Comparison of ENCODE assay signal across 8 cellular contexts in the genomic region with DNA sequence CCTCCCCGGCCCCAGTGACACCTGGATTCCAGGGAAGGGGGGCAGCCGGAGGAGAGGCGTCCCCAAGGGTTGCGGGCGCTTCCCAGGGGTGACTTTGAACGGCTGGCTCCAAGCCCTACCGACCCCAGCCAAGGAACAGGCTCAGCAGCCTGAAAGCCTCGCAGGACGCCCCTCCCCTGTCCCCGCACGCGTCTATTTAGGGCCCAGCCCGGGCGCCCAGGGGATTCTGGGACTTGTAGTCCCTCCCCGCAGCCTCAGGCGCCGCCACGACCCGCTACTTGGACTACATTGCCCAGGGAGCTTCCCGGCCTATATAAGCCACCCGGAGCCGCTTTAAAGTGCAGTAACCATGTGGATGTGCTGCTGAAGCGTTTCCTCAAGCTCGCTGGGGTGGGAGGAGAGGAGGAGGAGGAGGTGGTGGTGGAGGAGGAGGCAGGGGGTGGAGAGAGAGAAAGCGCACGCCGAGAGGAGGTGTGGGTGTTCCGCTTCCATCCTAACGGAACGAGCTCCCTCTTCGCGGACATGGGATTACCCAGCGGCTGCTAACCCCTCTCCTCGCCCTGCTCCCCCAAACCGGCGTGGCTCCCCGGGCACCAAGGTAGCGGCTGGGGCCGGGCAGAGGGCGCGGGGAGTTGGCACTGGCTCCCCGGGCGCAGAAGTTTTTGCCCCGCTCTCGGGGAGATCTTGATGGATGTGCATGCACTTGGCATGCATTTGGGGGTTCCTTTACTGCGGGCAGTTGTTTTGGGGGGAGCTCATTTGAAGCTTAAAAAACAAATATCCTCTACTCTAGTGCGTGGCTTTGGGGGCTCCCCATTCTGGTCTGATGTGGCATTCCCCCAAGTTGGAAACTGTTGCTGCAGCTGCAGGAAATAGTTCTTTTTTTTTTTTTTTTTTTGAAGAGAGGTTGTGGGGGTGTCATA. TPM values are rescaled to one million over a fixed set of nuclear protein-coding genes. Genes with fewer than 3 reads are reported as not detected.
A peak's percentile ranks its signal among the peaks of the same experiment; 100 is the strongest.
DNase-seq lines count a peak whose midpoint lies in the region; ATAC-seq and TF ChIP-seq lines count a peak whose summit lies in the region.

ITPR1 (plus strand) TSS at position 341 of the 923 bp plus-strand sequence. CDS start 23,144 bp downstream, outside the sequence.

- H2AFZ ChIP-seq in SK-N-SH (ENCODE audit: low read depth): peak within 1 kb of the TSS; percentile 95

- H4K20me1 ChIP-seq in SK-N-SH (ENCODE audit: insufficient read depth): no peaks in the 10 kb centered on the region

- peaks cover 0 to 21% of the 10 kb centered on the region in 2 experiments; a peak in 2 of 4 replicates for H3K4me1 ChIP-seq in SK-N-SH (ENCODE audit: control insufficient read depth in 1 of 2, insufficient read depth in 2 of 2, low read depth in 1 of 2, low read length in 1 of 2)

- ATAC-seq in HG02571 (IDR thresholded peaks at IDR 0.05; ENCODE audit: unreplicated experiment): peak; percentile 89

- DNase-seq in GM04504 (ENCODE audit: low read depth) (peak; percentile 90), NCI-H1048 (lab: John Stamatoyannopoulos, UW) (peak; percentile 94), SK-N-SH (peak; percentile 96), globus pallidus (ENCODE audit: low spot score) (peak; percentile 98), occipital lobe (lab: John Stamatoyannopoulos, UW) (peak; percentile 97)
- peak; percentile 98 for DNase-seq in activated naive CD4-positive, alpha-beta T cell treated with anti-CD3 and anti-CD28 coated beads, Interleukin-2, amount 50 U/mL, for 16 hours

- H3K4me2 ChIP-seq in SK-N-SH: peak within 1 kb of the TSS; percentile 99

- H3F3A ChIP-seq in SK-N-SH (replicated peaks; ENCODE audit: insufficient read depth): peaks cover 3% of the 10 kb centered on the region

- POLR2A ChIA-PET in SK-N-SH (lab: Yijun Ruan, JAX): interaction anchor here (0.6 to 3.2 kb wide), 32 partner anchors 11 to 187 kb away, joined by 3 to 49 read pairs (median 4); partner anchors contain the start of gene SUMF1

- TF ChIP-seq RAD21 in SK-N-SH (IDR thresholded peaks at IDR 0.05; ENCODE audit: low read length): peak; percentile 44

- peak within 1 kb of the TSS; percentile 69 for H3K9ac ChIP-seq in SK-N-SH

- no peaks in the 10 kb centered on the region for H3K79me2 ChIP-seq in SK-N-SH (ENCODE audit: insufficient read depth)

- CTCF ChIA-PET in SK-N-SH (lab: Yijun Ruan, JAX): interaction anchor here (0.6 to 7.8 kb wide), 12 partner anchors 12 to 163 kb away, joined by 3 to 44 read pairs (median 4); partner anchors contain the start of gene SUMF1

- no peak for TF ChIP-seq CTCF in SK-N-SH (IDR thresholded peaks at IDR 0.05)

- H3K36me3 ChIP-seq in SK-N-SH (replicated peaks in 1 of 2; ENCODE audit: control insufficient read depth in 1 of 2, insufficient read depth in 2 of 2, low read length in 1 of 2): no peaks in the 10 kb centered on the region

- 0 out of 4 replicates have a peak, but pooled peaks of 1 of the 2 experiments have one; percentile 7 for TF ChIP-seq EP300 in SK-N-SH (IDR thresholded peaks at IDR 0.05; ENCODE audit: borderline replicate concordance in 1 of 2, low read depth in 1 of 2, low read length in 1 of 2)

- no peaks in the 10 kb centered on the region for H3K27me3 ChIP-seq in SK-N-SH (ENCODE audit: insufficient read depth)

- H3K4me3 ChIP-seq in SK-N-SH (ENCODE audit: low read depth in 2 of 2, low read length in 1 of 2): peak within 1 kb of the TSS; percentile 92 to 96

- H3K9me2 ChIP-seq in SK-N-SH: no peaks in the 10 kb centered on the region

- no peaks in the 10 kb centered on the region for H3K9me3 ChIP-seq in SK-N-SH

- H3K27ac ChIP-seq in SK-N-SH (ENCODE audit: low read depth in 2 of 2, low read length in 1 of 2): peak within 1 kb of the TSS; percentile 39 to 92; a peak in 3 of 4 replicates
- H3K27ac ChIP-seq in temporal lobe (ENCODE audit: low read depth, low read length): no peak within 1 kb of the TSS

- under 1% methylated on average over 16 of the region's 47 CpGs for WGBS in SK-N-SH (ENCODE audit: low lambda C conversion rate)

TF ChIP-seq in SK-N-SH, 30 proteins besides CTCF, POLR2A, EP300 and RAD21:
- peak; percentile 97 for TF ChIP-seq SIN3A (IDR thresholded peaks at IDR 0.05; ENCODE audit: borderline replicate concordance, low read depth, low read length)
- TF ChIP-seq ZBTB33 (IDR thresholded peaks at IDR 0.05; ENCODE audit: borderline replicate concordance, low read depth): 0 out of 2 replicates have a peak, but pooled peaks have one; percentile 51
- peak; percentile 81 for TF ChIP-seq REST (IDR thresholded peaks at IDR 0.05; ENCODE audit: low read depth, low read length)
- TF ChIP-seq GATA2 (CRISPR knock-in tag; IDR thresholded peaks at IDR 0.05): no peak
- no peak for TF ChIP-seq TEAD4 (IDR thresholded peaks at IDR 0.05; ENCODE audit: borderline replicate concordance, insufficient read depth)
- no peak for TF ChIP-seq RXRA (IDR thresholded peaks at IDR 0.05; ENCODE audit: borderline replicate concordance, low read depth)
- TF ChIP-seq, protein P1, sequence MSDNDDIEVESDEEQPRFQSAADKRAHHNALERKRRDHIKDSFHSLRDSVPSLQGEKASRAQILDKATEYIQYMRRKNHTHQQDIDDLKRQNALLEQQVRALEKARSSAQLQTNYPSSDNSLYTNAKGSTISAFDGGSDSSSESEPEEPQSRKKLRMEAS (IDR thresholded peaks at IDR 0.05; ENCODE audit: low read depth): peak; percentile 95
- TF ChIP-seq POLR2AphosphoS5 (IDR thresholded peaks at IDR 0.05; ENCODE audit: low read depth, low read length): peak; percentile 100
- peak; percentile 99 for TF ChIP-seq MXI1 (IDR thresholded peaks at IDR 0.05; ENCODE audit: low read depth, low read length)
- TF ChIP-seq TAF1 (IDR thresholded peaks at IDR 0.05; ENCODE audit: borderline replicate concordance, low read depth, low read length): peak; percentile 100
- peak; percentile 25; the same call in 1 of the 2 replicates for TF ChIP-seq SMC3 (IDR thresholded peaks at IDR 0.05; ENCODE audit: low read depth, low read length)
- TF ChIP-seq GABPA (IDR thresholded peaks at IDR 0.05; ENCODE audit: low read depth): peak; percentile 15; the same call in 1 of the 2 replicates
- peak; percentile 58 for TF ChIP-seq CHD2 (IDR thresholded peaks at IDR 0.05; ENCODE audit: low read length, partially characterized antibody)
- peak; percentile 34; the same call in 1 of the 2 replicates for TF ChIP-seq NFIC (IDR thresholded peaks at IDR 0.05; ENCODE audit: borderline replicate concordance)
- no peak for TF ChIP-seq RFX5 (IDR thresholded peaks at IDR 0.05; ENCODE audit: low read length)
- TF ChIP-seq YY1 (IDR thresholded peaks at IDR 0.05; ENCODE audit: low read depth): no peak; the same call in 1 of the 2 replicates
- TF ChIP-seq MEF2A (IDR thresholded peaks at IDR 0.05; ENCODE audit: borderline replicate concordance, low read depth): no peak

RNA-seq across cellular contexts. Expression of gene ITPR1, which starts in this region (rescaled TPM):
- 5.9 and 8.0 TPM in 2 replicates for polyA plus RNA-seq in SK-N-SH (2012; rRNA removed)
- 7.1 and 7.3 TPM in 2 replicates for polyA plus RNA-seq in SK-N-SH (2012; cell fraction: cytosol; rRNA removed)
- 6.9 and 14.0 TPM in 2 replicates for polyA plus RNA-seq in SK-N-SH (2012; cell fraction: nucleus; rRNA removed)
- total RNA-seq in occipital lobe (136 TPM), temporal lobe (64.4 TPM)
